Comparison of ENCODE assay signal across 25 cellular contexts in the genomic region with DNA sequence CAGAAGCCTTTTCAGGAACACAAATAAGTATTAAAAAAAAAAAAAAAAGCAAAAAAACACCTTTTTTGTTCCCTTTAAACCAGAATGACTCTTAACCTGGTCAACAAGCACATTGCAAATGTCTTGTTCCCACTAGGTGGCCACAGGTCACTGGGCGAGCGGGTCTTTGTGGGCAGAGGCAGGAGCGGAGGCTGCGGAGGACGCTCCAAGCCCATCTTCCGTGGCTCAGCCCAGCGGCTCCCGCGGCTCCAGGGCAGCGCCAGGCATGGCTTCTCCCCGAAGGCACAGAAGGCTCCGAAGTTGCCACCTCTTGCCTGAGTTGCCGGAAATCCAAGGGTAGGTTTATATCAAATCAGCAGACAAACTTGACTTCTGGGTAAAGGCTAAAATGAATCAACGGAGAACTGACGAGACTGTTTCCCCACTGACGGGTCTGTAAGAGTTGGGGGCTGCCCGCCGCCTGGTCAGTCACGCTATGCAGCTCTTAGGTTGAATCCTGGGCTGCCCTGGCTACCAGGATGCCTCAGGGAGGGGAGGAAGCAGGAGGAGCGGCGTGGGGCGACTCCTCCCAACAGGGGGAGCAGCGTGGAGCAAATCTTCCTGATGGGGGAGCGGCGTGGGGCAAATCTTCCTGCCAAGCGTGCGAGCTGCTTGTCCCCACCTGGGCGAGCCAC.
A peak's percentile ranks its signal among the peaks of the same experiment; 100 is the strongest.
DNase-seq lines count a peak whose midpoint lies in the region; ATAC-seq, FAIRE-seq and TF ChIP-seq lines count a peak whose summit lies in the region.
"Had no signal": no experiment of that assay in that cellular context is flagged by ENCODE, and none has a peak within 500 bp of the region (broad histone marks: within the 10 kb centered on the region; RNA-seq: fewer than 3 reads in every experiment).

No MANE protein-coding gene starts in this region.

- 0 out of 5 replicates have a peak, but pooled peaks cover 0 to 4% of the 10 kb centered on the region in 2 experiments for H3K36me3 ChIP-seq in HepG2 (replicated peaks in 1 of 2; ENCODE audit: control insufficient read depth in 1 of 2, insufficient read depth in 2 of 2, low read length in 2 of 2)
- H3K36me3 ChIP-seq: HAP-1 had no signal

- H3K23me2 ChIP-seq in H9 (ENCODE audit: insufficient read length, low read depth, low read length, poor library complexity, severe bottlenecking), result no peaks in the 10 kb centered on the region

- no peak overlapping the region for H3K4ac ChIP-seq in H9 (ENCODE audit: low read depth, low read length)

- peak overlapping the region; percentile 47; the same call in 1 of the 2 replicates for H3K14ac ChIP-seq in H9 (ENCODE audit: insufficient read depth, low read length)

- H4K5ac ChIP-seq in H9 (ENCODE audit: insufficient read length, low read depth, low read length), result no peak overlapping the region

- no peak overlapping the region for H3K4me3 Mint-ChIP-seq in H9
- H3K4me3 Mint-ChIP-seq in WTC11, result no peak overlapping the region
- H3K4me3 Mint-ChIP-seq: CD8-positive, alpha-beta memory T cell had no signal

- H2BK5ac ChIP-seq in H9 (ENCODE audit: insufficient read length, low read length), result no peak overlapping the region

- H3K36me3 Mint-ChIP-seq in H9 (ENCODE audit: insufficient read depth in 1 of 3, low read depth in 3 of 3) (peaks cover 14 to 20% (median 14%) of the 10 kb centered on the region in 3 experiments), WTC11 (peaks cover 12% of the 10 kb centered on the region)
- H3K36me3 Mint-ChIP-seq: CD8-positive, alpha-beta memory T cell had no signal

- H3K9ac ChIP-seq in H9 (ENCODE audit: extremely low read depth, insufficient read length, low read length) (no peak overlapping the region), HepG2 (ENCODE audit: insufficient read depth, low read depth, low read length) (no peak overlapping the region)
- H3K9ac ChIP-seq: KMS-11 had no signal

- H2BK20ac ChIP-seq in H9 (ENCODE audit: low read depth, low read length, poor library complexity, severe bottlenecking), result no peak overlapping the region

- H3K4me1 ChIP-seq in H9 (ENCODE audit: insufficient read depth, low read length) (0 out of 2 replicates have a peak, but pooled peaks cover 2% of the 10 kb centered on the region), HepG2 (ENCODE audit: insufficient read depth, low read length) (peaks cover 28% of the 10 kb centered on the region), right cardiac atrium (ENCODE audit: control insufficient read depth, insufficient read depth, low read length) (no peaks in the 10 kb centered on the region)
- H3K4me1 ChIP-seq: A549, HAP-1 had no signal

- no peak for FAIRE-seq in HepG2 (lab: Jason Lieb, UNC)
- FAIRE-seq: A549, GM12892, GM19239 had no signal

- H3K4me1 Mint-ChIP-seq in H9 (peaks cover 25 to 29% of the 10 kb centered on the region in 2 experiments), WTC11 (peaks cover 22% of the 10 kb centered on the region)
- H3K4me1 Mint-ChIP-seq: CD8-positive, alpha-beta memory T cell had no signal

- H3K79me1 ChIP-seq in H9 (ENCODE audit: insufficient read depth, low read depth, low read length, poor library complexity, severe bottlenecking), result no peaks in the 10 kb centered on the region

- TF ChIP-seq CTCF in H9 (conservative IDR thresholded peaks at IDR 0.05) (peak; percentile 28; the same call in 2 of the 3 replicates), WTC11 (IDR thresholded peaks at IDR 0.05) (no peak), HepG2 (CRISPR knock-in tag; IDR thresholded peaks at IDR 0.05) (no peak)

- H4K8ac ChIP-seq in H9 (replicated peaks; ENCODE audit: insufficient read length, low read depth, low read length), result no peak overlapping the region

- H4K20me1 ChIP-seq in H9 (ENCODE audit: control insufficient read depth, insufficient read depth, insufficient read length) (no peaks in the 10 kb centered on the region), HepG2 (ENCODE audit: insufficient read depth, low read length) (peaks cover 58% of the 10 kb centered on the region; the same call in 1 of the 2 replicates)

- peak; percentile 15 for ATAC-seq in WTC11
- ATAC-seq in HepG2, result no peak
- no peak for ATAC-seq in right cardiac atrium

- in situ Hi-C loops in HepG2 (cut with HindIII; ENCODE audit: extremely low pct_ligation_motif_present, low pct_unique_long_range_greater_than_20kb), result no loop called here

- H3K27me3 Mint-ChIP-seq in H9 (ENCODE audit: low read depth) (no peaks in the 10 kb centered on the region; the same call in 1 of the 2 replicates), WTC11 (ENCODE audit: low read depth) (no peaks in the 10 kb centered on the region)

- H3K9me3 ChIP-seq in H9 (ENCODE audit: control insufficient read depth, low read depth, low read length) (no peaks in the 10 kb centered on the region), HepG2 (ENCODE audit: low read length) (no peaks in the 10 kb centered on the region), right cardiac atrium (ENCODE audit: control insufficient read depth, low read length) (no peaks in the 10 kb centered on the region)
- H3K9me3 ChIP-seq: A549, HAP-1 had no signal

- H3K27ac ChIP-seq in H9 (ENCODE audit: insufficient read length, low read depth, low read length) (no peak overlapping the region), HepG2 (ENCODE audit: extremely low read length, insufficient read depth, low read length) (no peak overlapping the region), right cardiac atrium (ENCODE audit: low read length) (no peak overlapping the region)
- H3K27ac ChIP-seq: A549, C4-2B, HL-60, KMS-11, RWPE1 had no signal

- H3K9me3 Mint-ChIP-seq in H9, result peaks cover 16% of the 10 kb centered on the region in 2 experiments
- H3K9me3 Mint-ChIP-seq in WTC11, result peaks cover 23% of the 10 kb centered on the region

- intact Hi-C loops in HepG2 (cut with micrococcal nuclease; ENCODE audit: unreplicated experiment), result no loop called here
- intact Hi-C loops in posterior vena cava (cut with DNase I), result no loop called here
- intact Hi-C loops in right cardiac atrium (cut with DNase I), result no loop called here

- no peak overlapping the region for H3T11ph ChIP-seq in H9 (ENCODE audit: low read length)

- H3K27me3 ChIP-seq in H9 (ENCODE audit: insufficient read depth, low read length) (no peaks in the 10 kb centered on the region), HepG2 (ENCODE audit: control insufficient read depth in 1 of 2, insufficient read depth in 2 of 2, low read length in 2 of 2) (no peaks in the 10 kb centered on the region), right cardiac atrium (ENCODE audit: control insufficient read depth, insufficient read depth) (no peaks in the 10 kb centered on the region)

- H4K91ac ChIP-seq in H9 (ENCODE audit: insufficient read length, low read depth, low read length), result no peak overlapping the region

- H3K4me2 ChIP-seq in H9 (ENCODE audit: insufficient read depth, insufficient read length, low read length) (no peak overlapping the region), HepG2 (ENCODE audit: low read depth, low read length) (no peak overlapping the region)
- H3K4me2 ChIP-seq: A549, KMS-11 had no signal

- no peak overlapping the region for H3K56ac ChIP-seq in H9 (ENCODE audit: insufficient read length, low read depth, low read length)

- no peak for TF ChIP-seq EP300 in HepG2 (IDR thresholded peaks at IDR 0.05; ENCODE audit: low read depth in 2 of 2, low read length in 2 of 2)
- TF ChIP-seq EP300 in HepG2 (CRISPR knock-in tag; IDR thresholded peaks at IDR 0.05; ENCODE audit: borderline replicate concordance), result no peak

- H3K79me2 ChIP-seq in H9 (ENCODE audit: insufficient read depth, low read length) (no peaks in the 10 kb centered on the region), HepG2 (ENCODE audit: insufficient read depth, low read length) (no peaks in the 10 kb centered on the region)

- CTCF ChIA-PET in WTC11 (lab: Charles Lee), result interaction anchor here (1.2 to 3.7 kb wide), 4 partner anchors 26 to 42 kb away, joined by 3 to 17 read pairs (median 3); no protein-coding TSS in a partner anchor
- CTCF ChIA-PET in HepG2 (lab: Yijun Ruan, JAX; ENCODE audit: low intra/inter-chr PET ratio, low total read pairs), result no interaction called here

- H3K4me3 ChIP-seq in HepG2 (replicated peaks in 1 of 3; ENCODE audit: insufficient read depth in 1 of 3, low read depth in 2 of 3, low read length in 3 of 3) (no peak overlapping the region), right cardiac atrium (ENCODE audit: low read length) (no peak overlapping the region)
- H3K4me3 ChIP-seq: A549, HAP-1 had no signal

- no peak overlapping the region for H3K18ac ChIP-seq in H9 (ENCODE audit: insufficient read length, low read depth, low read length)

- no peak for TF ChIP-seq POLR2A in HepG2 (IDR thresholded peaks at IDR 0.05; ENCODE audit: insufficient read depth in 1 of 2, low read depth in 2 of 2, low read length in 2 of 2)

- H2AK5ac ChIP-seq in H9 (ENCODE audit: insufficient read length, low read length), result no peak overlapping the region

- WGBS in H9 (ENCODE audit: extremely low coverage, insufficient read length, low lambda C conversion rate), result no CpG with 5 or more reads among the region's 28 CpGs
- WGBS in HepG2 (ENCODE audit: low lambda C conversion rate), result 95% methylated on average over 22 of the region's 28 CpGs
- WGBS in right cardiac atrium, result 76% methylated on average over 28 of the region's 28 CpGs

- DNase-seq in H9, result peak; percentile 51
- no peak for DNase-seq in WTC11 (ENCODE audit: low spot score)
- no peak for DNase-seq in HepG2 (ENCODE audit: low spot score)
- peak; percentile 54 for DNase-seq in posterior vena cava (ENCODE audit: low spot score)
- no peak for DNase-seq in HK-2 (ENCODE audit: unreplicated experiment)
- DNase-seq in right cardiac atrium, result no peak
- no peak for DNase-seq in activated gamma-delta T cell (lab: John Stamatoyannopoulos, UW)
- no peak for DNase-seq in RKO (ENCODE audit: low spot score)
- DNase-seq: AML-193; CD8-positive, alpha-beta memory T cell; DMS79 treated with DMSO at 0.1 percent for 48 hours; GF-D8; IMR-90; NCI-H1092; NCI-H1417 treated with DMSO at 0.1 percent for 48 hours; NCI-H2227 treated with DMSO at 0.1 percent for 48 hours; NCI-H510A had no signal

- no peak overlapping the region for H3K23ac ChIP-seq in H9 (ENCODE audit: insufficient read length, low read depth, low read length)

- H2BK15ac ChIP-seq in H9 (ENCODE audit: low read depth, low read length), result no peak overlapping the region

- no peak overlapping the region for H2AFZ ChIP-seq in H9 (ENCODE audit: low read length)
- H2AFZ ChIP-seq in HepG2 (ENCODE audit: low read length), result no peak overlapping the region

- no peak overlapping the region for H2BK120ac ChIP-seq in H9 (ENCODE audit: low read depth, low read length, poor library complexity, severe bottlenecking)

- POLR2A ChIA-PET in WTC11 (lab: Charles Lee) (no interaction called here), HepG2 (lab: Yijun Ruan, JAX) (no interaction called here)

- BruUV-seq in HepG2 (replicated peaks; lab: Mats Ljungman, UMichigan), result no TSS peak

- H3K27ac Mint-ChIP-seq in H9, result peak overlapping the region in 1 of 3 experiments; percentile 50; a peak in 2 of 7 replicates
- no peak overlapping the region for H3K27ac Mint-ChIP-seq in WTC11
- H3K27ac Mint-ChIP-seq: CD8-positive, alpha-beta memory T cell had no signal

- no peak overlapping the region for H2BK12ac ChIP-seq in H9 (ENCODE audit: insufficient read length, low read depth, low read length)

- TF ChIP-seq RAD21 in HepG2 (CRISPR knock-in tag; IDR thresholded peaks at IDR 0.05), result no peak

TF ChIP-seq in HepG2, 621 proteins besides CTCF, POLR2A, EP300 and RAD21:
- TF ChIP-seq STAG1 (CRISPR knock-in tag; IDR thresholded peaks at IDR 0.05) (peak; percentile 25; the same call in 1 of the 2 replicates), TEAD2 (CRISPR knock-in tag; IDR thresholded peaks at IDR 0.05) (no peak)

Comparison
In these comparisons a context has a peak if more than half of its experiments do, and no peak if none do; other contexts are left out.
1. DNase-seq: peak in H9 (single experiment) and posterior vena cava (single experiment); none in WTC11 (single experiment), HepG2 (single experiment), HK-2 (single experiment), right cardiac atrium (0 of 3), activated gamma-delta T cell (single experiment) and RKO (single experiment).